Comparison of ENCODE assay signal across 18 cellular contexts in genomic region chr21:45591619-45592207, GRCh38. TPM values are rescaled to one million over a fixed set of nuclear protein-coding genes. Genes with fewer than 3 reads are reported as not detected.
DNase-seq lines count a peak whose midpoint lies in the region; ATAC-seq, FAIRE-seq and TF ChIP-seq lines count a peak whose summit lies in the region.
"Had no signal": no experiment of that assay in that cellular context is flagged by ENCODE, and none has a peak within 500 bp of the region (broad histone marks: within the 10 kb centered on the region; RNA-seq: fewer than 3 reads in every experiment).

No MANE protein-coding gene starts in this region.

- no peaks in the 10 kb centered on the region for H3K4me1 ChIP-seq in IMR-90 (ENCODE audit: control insufficient read depth, insufficient read depth, low read length)
- peaks cover 26% of the 10 kb centered on the region for H3K4me1 ChIP-seq in suprapubic skin
- no peaks in the 10 kb centered on the region for H3K4me1 ChIP-seq in colonic mucosa
- H3K4me1 ChIP-seq: SJCRH30 had no signal

- H3K36me3 ChIP-seq in IMR-90 (ENCODE audit: control insufficient read depth, insufficient read depth, low read length) (no peaks in the 10 kb centered on the region), bronchial epithelial cell (ENCODE audit: control insufficient read depth, insufficient read depth, low read length) (no peaks in the 10 kb centered on the region), suprapubic skin (no peaks in the 10 kb centered on the region), colonic mucosa (no peaks in the 10 kb centered on the region)
- H3K36me3 ChIP-seq: ovary, SJCRH30, tibial artery, WERI-Rb-1 had no signal

- H2AK9ac ChIP-seq in IMR-90 (replicated peaks; ENCODE audit: low read depth, low read length, poor library complexity) = peak overlapping the region; percentile 30

- H3K27me3 ChIP-seq in IMR-90 (ENCODE audit: control insufficient read depth, insufficient read depth, low read length) = peaks cover 50% of the 10 kb centered on the region
- no peaks in the 10 kb centered on the region for H3K27me3 ChIP-seq in bronchial epithelial cell (ENCODE audit: control insufficient read depth, insufficient read depth, low read length)
- H3K27me3 ChIP-seq in suprapubic skin = peaks cover 48% of the 10 kb centered on the region
- no peaks in the 10 kb centered on the region for H3K27me3 ChIP-seq in colonic mucosa
- H3K27me3 ChIP-seq: ovary, SJCRH30 had no signal

- no peak overlapping the region for H4K5ac ChIP-seq in IMR-90 (ENCODE audit: low read depth, low read length)

- H3K23ac ChIP-seq in IMR-90 (ENCODE audit: low read depth, low read length) = peak overlapping the region; percentile 55; the same call in 1 of the 2 replicates

- no peak for TF ChIP-seq EP300 in suprapubic skin (IDR thresholded peaks at IDR 0.05)

- H3K4ac ChIP-seq in IMR-90 (ENCODE audit: low read depth, low read length) = no peak overlapping the region

- DNase-seq in GM12891 (ENCODE audit: insufficient read length, low spot score) = no peak
- DNase-seq in IMR-90 = no peak
- no peak for DNase-seq in bronchial epithelial cell (ENCODE audit: low read depth)
- DNase-seq in suprapubic skin (ENCODE audit: low spot score in 2 of 2) = peak; percentile 13 to 29
- DNase-seq in EL = no peak
- DNase-seq in colonic mucosa = no peak
- no peak for DNase-seq in OCI-M1 (lab: John Stamatoyannopoulos, UW)
- DNase-seq: AML-193, Calu3, kidney glomerular epithelial cell, NCI-H1048, NCI-H187 treated with DMSO at 0.1 percent for 48 hours, NCI-H2227 treated with DMSO at 0.1 percent for 48 hours, NCI-H748 treated with DMSO at 0.1 percent for 48 hours, SJCRH30 had no signal

- in situ Hi-C loops in IMR-90 (cut with MboI; ENCODE audit: low sequenced_read_pairs) = no loop called here

- FAIRE-seq in GM12891 (lab: Jason Lieb, UNC) (peak; percentile 94), bronchial epithelial cell (lab: Jason Lieb, UNC) (peak; percentile 98)

- WGBS in IMR-90 (ENCODE audit: extremely low coverage in 2 of 2, insufficient read length in 1 of 2), 2 experiments = 97% methylated on average over 4 of the region's 9 CpGs; no CpG with 5 or more reads in 1 of the 2 experiments
- 81% methylated on average over 9 of the region's 9 CpGs for WGBS in suprapubic skin

- H3K18ac ChIP-seq in IMR-90 (ENCODE audit: low read depth, low read length) = no peak overlapping the region

- no peak for TF ChIP-seq RAD21 in IMR-90 (IDR thresholded peaks at IDR 0.05; ENCODE audit: low read length)

- H3K9me3 ChIP-seq in IMR-90 (ENCODE audit: control insufficient read depth, insufficient read depth, low read length) (peaks cover 22% of the 10 kb centered on the region), suprapubic skin (peaks cover under 1% of the 10 kb centered on the region), colonic mucosa (no peaks in the 10 kb centered on the region)
- H3K9me3 ChIP-seq: ovary had no signal

- no peaks in the 10 kb centered on the region for H3K79me1 ChIP-seq in IMR-90 (ENCODE audit: low read depth in 1 of 2, low read length in 2 of 2)

- no peak overlapping the region; the same call in 1 of the 2 replicates for H3K14ac ChIP-seq in IMR-90 (replicated peaks; ENCODE audit: low read depth, low read length)

- H4K8ac ChIP-seq in IMR-90 (ENCODE audit: low read depth in 2 of 2, low read length in 2 of 2) = no peak overlapping the region

- no peak overlapping the region for H4K91ac ChIP-seq in IMR-90 (ENCODE audit: insufficient read depth, low read depth, low read length)

- no peak overlapping the region for H3K4me2 ChIP-seq in IMR-90 (ENCODE audit: low read depth, low read length)

- dilution Hi-C loops in IMR-90 (cut with HindIII; ENCODE audit: low sequenced_read_pairs, unreplicated experiment) = no loop called here

- peak overlapping the region; percentile 69 for H2AFZ ChIP-seq in IMR-90 (replicated peaks; ENCODE audit: low read length, poor library complexity)

- no peak overlapping the region for H3K56ac ChIP-seq in IMR-90 (ENCODE audit: extremely low read depth, insufficient read depth, low read length)

- H3K9ac ChIP-seq in IMR-90 (ENCODE audit: low read depth, low read length) (no peak overlapping the region), colonic mucosa (ENCODE audit: low read depth in 2 of 2, low read length in 2 of 2) (no peak overlapping the region)

- H2BK5ac ChIP-seq in IMR-90 (ENCODE audit: low read depth, low read length, poor library complexity, severe bottlenecking) = peak overlapping the region; percentile 82

- H2BK20ac ChIP-seq in IMR-90 (ENCODE audit: low read depth, low read length) = no peak overlapping the region

- TF ChIP-seq POLR2A in GM12891 (IDR thresholded peaks at IDR 0.05; ENCODE audit: low read depth, low read length) (no peak), IMR-90 (IDR thresholded peaks at IDR 0.05; ENCODE audit: low read depth, low read length) (no peak), suprapubic skin (IDR thresholded peaks at IDR 0.05) (no peak)

- no peak overlapping the region for H3K4me3 ChIP-seq in IMR-90 (ENCODE audit: insufficient read depth, low read depth, low read length)
- no peak overlapping the region for H3K4me3 ChIP-seq in bronchial epithelial cell (ENCODE audit: low read depth, low read length)
- H3K4me3 ChIP-seq in suprapubic skin = no peak overlapping the region
- no peak overlapping the region for H3K4me3 ChIP-seq in colonic mucosa
- H3K4me3 ChIP-seq: SJCRH30 had no signal

- intact Hi-C loops in IMR-90 (cut with micrococcal nuclease) = no loop called here
- intact Hi-C loops in colonic mucosa (cut with DNase I) = no loop called here

- CTCF ChIA-PET in IMR-90 (lab: Yijun Ruan, JAX) = interaction anchor here (1.4 kb wide), 1 partner anchor 36 kb away, joined by 6 read pairs; no protein-coding TSS in a partner anchor

- POLR2A ChIA-PET in IMR-90 (lab: Charles Lee; ENCODE audit: unreplicated experiment) = no interaction called here

- peak overlapping the region; percentile 72; the same call in 1 of the 2 replicates for H2AK5ac ChIP-seq in IMR-90 (ENCODE audit: low read depth, low read length)

- H3K27ac ChIP-seq in IMR-90 (ENCODE audit: insufficient read depth, low read length) (no peak overlapping the region), suprapubic skin (no peak overlapping the region), colonic mucosa (no peak overlapping the region)
- H3K27ac ChIP-seq: ovary, SJCRH30, tibial artery, WERI-Rb-1 had no signal

- no TSS peak for BruUV-seq in IMR-90 (replicated peaks; lab: Mats Ljungman, UMichigan)

- H3K9me1 ChIP-seq in IMR-90 (ENCODE audit: insufficient read depth, low read length) = peaks cover 9% of the 10 kb centered on the region

- no peak overlapping the region; the same call in 2 of the 3 replicates for H2BK15ac ChIP-seq in IMR-90 (ENCODE audit: low read depth, low read length)

- peaks cover 6% of the 10 kb centered on the region; the same call in 1 of the 2 replicates for H4K20me1 ChIP-seq in IMR-90 (ENCODE audit: insufficient read depth, low read length)

- TF ChIP-seq CTCF in IMR-90 (conservative IDR thresholded peaks at IDR 0.05; ENCODE audit: low read depth, low read length) (no peak), bronchial epithelial cell (IDR thresholded peaks at IDR 0.05; ENCODE audit: insufficient read depth, low read length, severe bottlenecking) (no peak), suprapubic skin (IDR thresholded peaks at IDR 0.05) (no peak), colonic mucosa (IDR thresholded peaks at IDR 0.05) (no peak)

- no peak for ATAC-seq in IMR-90 (ENCODE audit: low read depth)

- no peak overlapping the region for H2BK120ac ChIP-seq in IMR-90 (ENCODE audit: low read depth, low read length)

TF ChIP-seq in GM12891, 5 proteins besides CTCF, POLR2A, EP300 and RAD21:
- TF ChIP-seq PAX5 (IDR thresholded peaks at IDR 0.05; ENCODE audit: insufficient read depth, low read length, severe bottlenecking) (no peak), SPI1 (IDR thresholded peaks at IDR 0.05; ENCODE audit: low read depth, low read length) (peak; percentile 61), POLR2AphosphoS5 (IDR thresholded peaks at IDR 0.05; ENCODE audit: low read depth, low read length) (no peak), POU2F2 (IDR thresholded peaks at IDR 0.05; ENCODE audit: low read depth, low read length) (0 out of 2 replicates have a peak, but pooled peaks have one; percentile 6), TAF1 (IDR thresholded peaks at IDR 0.05; ENCODE audit: low read depth, low read length) (no peak)

TF ChIP-seq in IMR-90, 13 proteins besides CTCF, POLR2A, EP300 and RAD21 (continues in another document):
- TF ChIP-seq, protein P1, sequence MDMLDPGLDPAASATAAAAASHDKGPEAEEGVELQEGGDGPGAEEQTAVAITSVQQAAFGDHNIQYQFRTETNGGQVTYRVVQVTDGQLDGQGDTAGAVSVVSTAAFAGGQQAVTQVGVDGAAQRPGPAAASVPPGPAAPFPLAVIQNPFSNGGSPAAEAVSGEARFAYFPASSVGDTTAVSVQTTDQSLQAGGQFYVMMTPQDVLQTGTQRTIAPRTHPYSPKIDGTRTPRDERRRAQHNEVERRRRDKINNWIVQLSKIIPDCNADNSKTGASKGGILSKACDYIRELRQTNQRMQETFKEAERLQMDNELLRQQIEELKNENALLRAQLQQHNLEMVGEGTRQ (IDR thresholded peaks at IDR 0.05; ENCODE audit: low read depth, low read length) = no peak
- TF ChIP-seq BHLHE40 (IDR thresholded peaks at IDR 0.05; ENCODE audit: low read depth, low read length) = no peak
- no peak for TF ChIP-seq NFE2L2 (IDR thresholded peaks at IDR 0.05; ENCODE audit: low read depth, low read length)
- TF ChIP-seq CEBPB (IDR thresholded peaks at IDR 0.05; ENCODE audit: low read depth, low read length) = no peak
- no peak for TF ChIP-seq SMC3 (IDR thresholded peaks at IDR 0.05; ENCODE audit: low read depth, low read length)
- no peak for TF ChIP-seq FOS (IDR thresholded peaks at IDR 0.05; ENCODE audit: low read depth, low read length)
- TF ChIP-seq MXI1 (IDR thresholded peaks at IDR 0.05; ENCODE audit: borderline replicate concordance, low read depth, low read length) = no peak

RNA-seq across cellular contexts. Expression of gene SLC19A1, which starts 49.5 kb away (rescaled TPM):
- 8.4 TPM for polyA plus RNA-seq in GM12891 (2012; ENCODE audit: low read depth, missing spikeins)
- total RNA-seq in IMR-90 (2012; rRNA removed) (2.2 and 3.3 TPM in 2 replicates), bronchial epithelial cell (2.2 and 4.5 TPM in 2 replicates), suprapubic skin (1 to 10 TPM; 7.0 to 9.8 (median 7.9) TPM), colonic mucosa (10 to 100 TPM; 10.7 to 25.3 TPM)
- 16.2 and 22.6 TPM in 2 replicates for polyA plus RNA-seq in IMR-90 (2012; rRNA removed)
- polyA plus RNA-seq in IMR-90 (2012; cell fraction: cytosol; rRNA removed) = 5.3 and 15.6 TPM in 2 replicates
- polyA plus RNA-seq in IMR-90 (2012; cell fraction: nucleus; rRNA removed; ENCODE audit: low replicate concordance) = 8.6 and 25.8 TPM in 2 replicates

RNA-seq across cellular contexts. Expression of gene PCBP3, which starts 51.8 kb away (rescaled TPM):
- polyA plus RNA-seq in GM12891 (2012; ENCODE audit: low read depth, missing spikeins) = 1.0 TPM
- total RNA-seq in IMR-90 (2012; rRNA removed) (2.5 and 2.9 TPM in 2 replicates), bronchial epithelial cell (0.13 TPM in 1 of 2 replicates, not detected in the other), suprapubic skin (1 to 10 TPM in 3 of 4 donors, under 1 TPM in 1; 0.97 to 7.3 (median 2.7) TPM), colonic mucosa (1 to 10 TPM; 2.1 to 5.3 TPM)
- 3.7 and 3.9 TPM in 2 replicates for polyA plus RNA-seq in IMR-90 (2012; rRNA removed)
- polyA plus RNA-seq in IMR-90 (2012; cell fraction: cytosol; rRNA removed) = 4.4 and 7.4 TPM in 2 replicates
- 8.7 and 10.4 TPM in 2 replicates for polyA plus RNA-seq in IMR-90 (2012; cell fraction: nucleus; rRNA removed; ENCODE audit: low replicate concordance)
- total RNA-seq: SJCRH30 had no signal

Comparison
In these comparisons a context has a peak if more than half of its experiments do, and no peak if none do; other contexts are left out.
1. DNase-seq: peak in suprapubic skin (2 of 2); none in GM12891 (single experiment), IMR-90 (single experiment), bronchial epithelial cell (single experiment), EL (single experiment), colonic mucosa (single experiment) and OCI-M1 (single experiment).